In genomic region chr3:134378384-134378783, GRCh38 we compare ENCODE assay signal across 8 cellular contexts. TPM values are rescaled to one million over a fixed set of nuclear protein-coding genes. Genes with fewer than 3 reads are reported as not detected.
DNase-seq lines count a peak whose midpoint lies in the region; TF ChIP-seq lines count a peak whose summit lies in the region.

No MANE protein-coding gene starts in this region.

- DNase-seq in EH (ENCODE audit: low read depth) (peak; percentile 42), M059J (ENCODE audit: low read depth) (peak; percentile 49), choroid plexus epithelial cell (ENCODE audit: low read depth) (peak; percentile 57), mucosa of gallbladder (ENCODE audit: low spot score) (peak; percentile 37), NCI-H446 treated with DMSO at 0.1 percent for 48 hours (lab: John Stamatoyannopoulos, UW) (no peak), KG1 (lab: John Stamatoyannopoulos, UW) (no peak)
- DNase-seq in activated CD8-positive, alpha-beta memory T cell treated with anti-CD3 and anti-CD28 coated beads, Interleukin-2, amount 50 U/mL, for 4 hours, result no peak
- no peak for DNase-seq in activated CD4-positive, alpha-beta T cell treated with anti-CD3 and anti-CD28 coated beads for 48 hours

- TF ChIP-seq CTCF in choroid plexus epithelial cell (conservative IDR thresholded peaks at IDR 0.05; ENCODE audit: low read depth, low read length), result peak; percentile 68

- H3K4me3 ChIP-seq in choroid plexus epithelial cell (ENCODE audit: low read depth, low read length), result no peak overlapping the region

RNA-seq across cellular contexts. Expression of gene AMOTL2, which starts 4.1 kb away (rescaled TPM):
- total RNA-seq in M059J (2014; rRNA removed; shearing (Covaris generic)), result 71.9 and 96.1 TPM in 2 replicates
- 129 TPM for total RNA-seq in mucosa of gallbladder

Comparison
In these comparisons a context has a peak if more than half of its experiments do, and no peak if none do; other contexts are left out.
1. DNase-seq: peak in EH (single experiment), M059J (single experiment), choroid plexus epithelial cell (single experiment) and mucosa of gallbladder (single experiment); none in activated CD8-positive, alpha-beta memory T cell treated with anti-CD3 and anti-CD28 coated beads, Interleukin-2, amount 50 U/mL, for 4 hours (single experiment), NCI-H446 treated with DMSO at 0.1 percent for 48 hours (single experiment), activated CD4-positive, alpha-beta T cell treated with anti-CD3 and anti-CD28 coated beads for 48 hours (single experiment) and KG1 (single experiment).